In the genomic region with DNA sequence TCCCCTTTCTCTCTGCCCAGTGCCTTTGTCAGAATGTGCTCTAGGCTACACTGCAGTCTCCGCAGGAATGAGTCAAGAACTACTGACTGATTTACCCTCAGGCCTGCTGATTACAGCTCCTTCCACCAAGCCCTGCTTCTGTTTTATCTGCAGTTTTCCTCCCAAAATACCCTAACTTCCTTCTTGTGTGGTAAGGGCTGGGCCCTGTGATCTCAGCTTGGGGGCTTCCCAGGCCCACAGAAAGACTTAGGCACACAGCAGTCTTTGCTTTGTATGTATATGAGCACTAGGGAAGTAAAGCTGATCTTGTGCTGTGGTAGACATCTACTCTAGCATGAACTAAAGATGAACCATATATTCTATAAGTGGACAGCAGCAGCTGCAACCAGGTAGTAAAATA, we compare ENCODE assay signal across 39 cellular contexts. TPM values are rescaled to one million over a fixed set of nuclear protein-coding genes. Genes with fewer than 3 reads are reported as not detected.
DNase-seq lines count a peak whose midpoint lies in the region; ATAC-seq, FAIRE-seq and TF ChIP-seq lines count a peak whose summit lies in the region.
"Had no signal": no experiment of that assay in that cellular context is flagged by ENCODE, and none has a peak within 500 bp of the region (broad histone marks: within the 10 kb centered on the region; RNA-seq: fewer than 3 reads in every experiment).

No MANE protein-coding gene starts in this region.

- H3K4me1 ChIP-seq in CD4-positive, alpha-beta memory T cell (ENCODE audit: insufficient read depth, low read length), result no peaks in the 10 kb centered on the region
- H3K4me1 ChIP-seq: adrenal gland, esophagus muscularis mucosa, gastrocnemius medialis, lower lobe of right lung, testis had no signal

- FAIRE-seq in frontal cortex (lab: Jason Lieb, UNC), result no peak

- no peak overlapping the region for H3K4me3 Mint-ChIP-seq in CD4-positive, alpha-beta memory T cell
- H3K4me3 Mint-ChIP-seq: activated CD4-positive, alpha-beta memory T cell treated with anti-CD3 and anti-CD28 coated beads for 36 hours; activated naive CD4-positive, alpha-beta T cell treated with anti-CD3 and anti-CD28 coated beads, Interleukin-2, amount 10 ng/mL, durations not matched to agents 7 days and 5 days; activated T-helper 1 cell treated with anti-CD3 and anti-CD28 coated beads, Interleukin-12 subunit alpha, Interleukin-12 subunit beta, Interleukin-2, Interleukin-4 antibody, amounts not matched to agents 30 ng/mL and 10 ng/mL and 1 ng/mL, durations not matched to agents 14 hours and 24 hours and 36 hours; central memory CD8-positive, alpha-beta T cell; dendritic cell treated with granulocyte-macrophage colony-stimulating factor and Interleukin-4, amounts not matched to agents 40 ng/mL and 50 ng/mL, for 4 days; naive thymus-derived CD4-positive, alpha-beta T cell had no signal

- H3K9me3 Mint-ChIP-seq in CD4-positive, alpha-beta memory T cell, result no peaks in the 10 kb centered on the region
- H3K9me3 Mint-ChIP-seq: activated CD4-positive, alpha-beta memory T cell treated with anti-CD3 and anti-CD28 coated beads for 36 hours; activated naive CD4-positive, alpha-beta T cell treated with anti-CD3 and anti-CD28 coated beads, Interleukin-2, amount 10 ng/mL, durations not matched to agents 7 days and 5 days; activated T-helper 1 cell treated with anti-CD3 and anti-CD28 coated beads, Interleukin-12 subunit alpha, Interleukin-12 subunit beta, Interleukin-2, Interleukin-4 antibody, amounts not matched to agents 30 ng/mL and 10 ng/mL and 1 ng/mL, durations not matched to agents 14 hours and 24 hours and 36 hours; central memory CD8-positive, alpha-beta T cell; dendritic cell treated with granulocyte-macrophage colony-stimulating factor and Interleukin-4, amounts not matched to agents 40 ng/mL and 50 ng/mL, for 4 days had no signal

- no peak overlapping the region for H3K4me3 ChIP-seq in epithelial cell of esophagus (ENCODE audit: low read length)
- no peak overlapping the region for H3K4me3 ChIP-seq in CD4-positive, alpha-beta memory T cell (ENCODE audit: low read length in 2 of 2)
- H3K4me3 ChIP-seq: adrenal gland, esophagus muscularis mucosa, gastrocnemius medialis, lower lobe of right lung, smooth muscle cell, testis had no signal

- H3K27ac ChIP-seq in CD4-positive, alpha-beta memory T cell (ENCODE audit: low read depth, low read length), result no peak overlapping the region
- H3K27ac ChIP-seq: adrenal gland, esophagus muscularis mucosa, gastrocnemius medialis, lower lobe of right lung, neutrophil, testis had no signal

- peak; percentile 61 for DNase-seq in ELF-1 (ENCODE audit: low read depth, low spot score)
- DNase-seq in epithelial cell of esophagus (ENCODE audit: low read depth), result peak; percentile 58
- DNase-seq in frontal cortex (ENCODE audit: low spot score in 2 of 2), result no peak
- DNase-seq in globus pallidus (ENCODE audit: low spot score), result no peak
- no peak for DNase-seq in CD4-positive, alpha-beta memory T cell
- no peak for DNase-seq in SIG-M5 treated with dmso at 0.1 percent for 504 hours (lab: John Stamatoyannopoulos, UW; ENCODE audit: unreplicated experiment)
- DNase-seq: 8988T; activated CD4-positive, alpha-beta memory T cell treated with anti-CD3 and anti-CD28 coated beads for 36 hours; activated CD4-positive, alpha-beta T cell treated with anti-CD3 and anti-CD28 coated beads for 1 hour; activated CD8-positive, alpha-beta memory T cell treated with anti-CD3 and anti-CD28 coated beads, Interleukin-2, amount 50 U/mL, for 4 hours; activated naive CD4-positive, alpha-beta T cell treated with anti-CD3 and anti-CD28 coated beads, Interleukin-2, amount 10 ng/mL, durations not matched to agents 7 days and 5 days; adrenal gland; C1 segment of cervical spinal cord; Calu3; DMS79; gastrocnemius medialis; GF-D8; KBM-7; kidney glomerular epithelial cell; lower lobe of right lung; naive thymus-derived CD4-positive, alpha-beta T cell; NCI-H2029 treated with DMSO at 0.1 percent for 48 hours; NCI-H2227 treated with DMSO at 0.1 percent for 48 hours; NCI-H69; posterior cingulate gyrus; right cardiac atrium; SHP77 treated with DMSO at 0.1 percent for 48 hours; stimulated activated naive CD8-positive, alpha-beta T cell treated with anti-CD3 and anti-CD28 coated beads, Interleukin-15, Interleukin-2, amounts not matched to agents 100 U/mL and 50 U/mL, for 24 hours; SW 1271; testis had no signal

- CTCF ChIA-PET in CD4-positive, alpha-beta memory T cell (lab: Charles Lee; ENCODE audit: partially characterized antibody), result interaction anchor here (1.3 kb wide), 1 partner anchor 15 kb away, joined by 5 read pairs; no protein-coding TSS in a partner anchor

- TF ChIP-seq CTCF in epithelial cell of esophagus (IDR thresholded peaks at IDR 0.05; ENCODE audit: insufficient read depth, low read depth, low read length, missing control alignments), result no peak

- ATAC-seq in GM21447 (IDR thresholded peaks at IDR 0.05; ENCODE audit: unreplicated experiment), result peak; percentile 55
- peak; percentile 78 for ATAC-seq in HG02884 (IDR thresholded peaks at IDR 0.05; ENCODE audit: unreplicated experiment)
- ATAC-seq: gastrocnemius medialis; lower lobe of right lung; naive thymus-derived CD4-positive, alpha-beta T cell; Panc1; right cardiac atrium; stimulated activated naive CD8-positive, alpha-beta T cell treated with anti-CD3 and anti-CD28 coated beads, Interleukin-15, Interleukin-2, amounts not matched to agents 100 U/mL and 50 U/mL, for 24 hours had no signal

- H3K27ac Mint-ChIP-seq in CD4-positive, alpha-beta memory T cell, result no peak overlapping the region
- H3K27ac Mint-ChIP-seq: activated CD4-positive, alpha-beta memory T cell treated with anti-CD3 and anti-CD28 coated beads for 36 hours; activated naive CD4-positive, alpha-beta T cell treated with anti-CD3 and anti-CD28 coated beads, Interleukin-2, amount 10 ng/mL, durations not matched to agents 7 days and 5 days; activated T-helper 1 cell treated with anti-CD3 and anti-CD28 coated beads, Interleukin-12 subunit alpha, Interleukin-12 subunit beta, Interleukin-2, Interleukin-4 antibody, amounts not matched to agents 30 ng/mL and 10 ng/mL and 1 ng/mL, durations not matched to agents 14 hours and 24 hours and 36 hours; dendritic cell treated with granulocyte-macrophage colony-stimulating factor and Interleukin-4, amounts not matched to agents 40 ng/mL and 50 ng/mL, for 4 days; naive thymus-derived CD4-positive, alpha-beta T cell had no signal

- no peaks in the 10 kb centered on the region for H3K9me3 ChIP-seq in CD4-positive, alpha-beta memory T cell (ENCODE audit: control insufficient read depth in 1 of 2, low read length in 2 of 2)
- H3K9me3 ChIP-seq: adrenal gland, esophagus muscularis mucosa, gastrocnemius medialis, lower lobe of right lung, neutrophil, testis had no signal

- intact Hi-C loops in CD4-positive, alpha-beta memory T cell (cut with micrococcal nuclease), result no loop called here

- H3K36me3 ChIP-seq in CD4-positive, alpha-beta memory T cell (ENCODE audit: insufficient read depth, low read length), result no peaks in the 10 kb centered on the region
- H3K36me3 ChIP-seq: adrenal gland, esophagus muscularis mucosa, gastrocnemius medialis, lower lobe of right lung, neutrophil had no signal

- H3K36me3 Mint-ChIP-seq in CD4-positive, alpha-beta memory T cell, result no peaks in the 10 kb centered on the region
- H3K36me3 Mint-ChIP-seq: activated CD4-positive, alpha-beta memory T cell treated with anti-CD3 and anti-CD28 coated beads for 36 hours; activated naive CD4-positive, alpha-beta T cell treated with anti-CD3 and anti-CD28 coated beads, Interleukin-2, amount 10 ng/mL, durations not matched to agents 7 days and 5 days; naive thymus-derived CD4-positive, alpha-beta T cell had no signal

- H3K4me1 Mint-ChIP-seq in CD4-positive, alpha-beta memory T cell, result no peaks in the 10 kb centered on the region
- H3K4me1 Mint-ChIP-seq: activated naive CD4-positive, alpha-beta T cell treated with anti-CD3 and anti-CD28 coated beads, Interleukin-2, amount 10 ng/mL, durations not matched to agents 7 days and 5 days; central memory CD8-positive, alpha-beta T cell had no signal

- POLR2A ChIA-PET in CD4-positive, alpha-beta memory T cell (lab: Charles Lee; ENCODE audit: partially characterized antibody), result no interaction called here

- no peaks in the 10 kb centered on the region for H3K27me3 ChIP-seq in CD4-positive, alpha-beta memory T cell (ENCODE audit: insufficient read depth, low read length)
- H3K27me3 ChIP-seq: neutrophil, testis had no signal

- peaks cover 0 to 4% of the 10 kb centered on the region in 2 donors for H3K27me3 Mint-ChIP-seq in CD4-positive, alpha-beta memory T cell
- H3K27me3 Mint-ChIP-seq: activated CD4-positive, alpha-beta memory T cell treated with anti-CD3 and anti-CD28 coated beads for 36 hours; activated naive CD4-positive, alpha-beta T cell treated with anti-CD3 and anti-CD28 coated beads, Interleukin-2, amount 10 ng/mL, durations not matched to agents 7 days and 5 days; central memory CD8-positive, alpha-beta T cell; dendritic cell treated with granulocyte-macrophage colony-stimulating factor and Interleukin-4, amounts not matched to agents 40 ng/mL and 50 ng/mL, for 4 days had no signal

RNA-seq across cellular contexts. Expression of a gene that starts 18.8 kb away (rescaled TPM):
- total RNA-seq in frontal cortex, result 102 TPM
- total RNA-seq in CD4-positive, alpha-beta memory T cell, result 1 to 10 TPM; 1.5 TPM
- polyA plus RNA-seq in CD4-positive, alpha-beta memory T cell, result 1 to 10 TPM in 1 of 2 donors, under 1 TPM in 1; 1.00 to 1.5 TPM

Comparison
In these comparisons a context has a peak if more than half of its experiments do, and no peak if none do; other contexts are left out.
1. DNase-seq: peak in ELF-1 (single experiment) and epithelial cell of esophagus (single experiment); none in frontal cortex (0 of 2), globus pallidus (single experiment), CD4-positive, alpha-beta memory T cell (0 of 5) and SIG-M5 treated with dmso at 0.1 percent for 504 hours (single experiment).
2. RNA of a gene that starts 18.8 kb away (total RNA-seq): 102 TPM in frontal cortex (single experiment); 1.5 TPM in CD4-positive, alpha-beta memory T cell; every median in the first group is over 10 times any median in the second.